In the genomic region with DNA sequence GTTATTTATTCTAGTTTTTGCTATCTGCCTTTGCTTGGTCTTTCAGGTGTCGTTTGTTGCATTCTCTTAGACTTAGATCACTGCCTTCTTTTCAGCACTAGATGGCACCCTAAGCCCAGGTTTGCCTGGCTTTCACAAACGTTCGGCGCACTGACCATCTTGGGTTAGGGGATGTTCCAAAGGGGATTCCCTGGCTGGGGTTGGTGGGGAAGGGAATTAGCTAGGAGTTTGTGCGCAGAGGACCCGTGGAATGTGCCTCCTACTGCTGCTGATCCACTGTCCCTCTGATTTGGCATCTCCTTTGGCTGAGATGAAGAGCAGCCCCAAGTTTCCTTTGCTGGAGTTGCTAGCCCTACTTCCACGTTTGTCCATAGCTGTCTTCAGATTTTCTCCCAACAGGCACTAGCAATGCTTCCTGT, we compare ENCODE assay signal across 8 cellular contexts. TPM values are rescaled to one million over a fixed set of nuclear protein-coding genes. Genes with fewer than 3 reads are reported as not detected.
DNase-seq lines count a peak whose midpoint lies in the region; ATAC-seq and TF ChIP-seq lines count a peak whose summit lies in the region.

No MANE protein-coding gene starts in this region.

- in situ Hi-C loops in SK-MEL-5 (cut with HindIII; ENCODE audit: low pct_unique_long_range_greater_than_20kb, low sequenced_read_pairs) = no loop called here

- peak; percentile 88 for TF ChIP-seq CTCF in LNCAP (IDR thresholded peaks at IDR 0.05)

- WGBS in iPS DF 6.9 (ENCODE audit: insufficient coverage, insufficient read length) = no CpG with 5 or more reads among the region's 7 CpGs

- DNase-seq in COLO668 (lab: John Stamatoyannopoulos, UW; ENCODE audit: unreplicated experiment) = peak; percentile 10
- DNase-seq in SK-MEL-5 (ENCODE audit: low read depth, low spot score) = peak; percentile 72
- peak; percentile 78 for DNase-seq in astrocyte of the hippocampus (ENCODE audit: low read depth, low spot score)
- peak; percentile 66 for DNase-seq in iPS DF 6.9 (ENCODE audit: low read depth, low spot score)
- DNase-seq in stimulated activated CD4-positive, alpha-beta T cell treated with anti-CD3 and anti-CD28 coated beads, Interleukin-2, amount 100 ng/mL, for 24 hours = peak; percentile 33 to 48

- no peaks in the 10 kb centered on the region for H3K27me3 ChIP-seq in iPS DF 6.9 (ENCODE audit: control insufficient read depth, insufficient read depth, low read length)

- no peaks in the 10 kb centered on the region for H3K36me3 ChIP-seq in iPS DF 6.9 (ENCODE audit: control insufficient read depth, insufficient read depth, low read length)

- H3K9me3 ChIP-seq in iPS DF 6.9 (ENCODE audit: control insufficient read depth, insufficient read depth, low read length) = peaks cover 5% of the 10 kb centered on the region

- peak; percentile 83 for ATAC-seq in GM19455 (IDR thresholded peaks at IDR 0.05; ENCODE audit: unreplicated experiment)
- ATAC-seq in GM19328 (IDR thresholded peaks at IDR 0.05; ENCODE audit: unreplicated experiment) = no peak

- no peaks in the 10 kb centered on the region for H3K4me1 ChIP-seq in iPS DF 6.9 (ENCODE audit: control insufficient read depth, insufficient read depth, low read length)

- H3K27ac ChIP-seq in iPS DF 6.9 (ENCODE audit: low read length) = no peak overlapping the region

- no peak overlapping the region for H3K4me3 ChIP-seq in iPS DF 6.9 (ENCODE audit: low read length)

RNA-seq across cellular contexts. Expression of gene PFN2, which starts 33.9 kb away (rescaled TPM):
- 127 and 128 TPM in 2 replicates for total RNA-seq in SK-MEL-5 (2014; rRNA removed; shearing (Covaris generic))
- polyA plus RNA-seq in SK-MEL-5 (2015; cell fraction: cytosol; rRNA removed) = 177 and 195 TPM in 2 replicates
- 199 and 212 TPM in 2 replicates for polyA plus RNA-seq in SK-MEL-5 (2015; cell fraction: nucleus; rRNA removed)

Comparison
In these comparisons a context has a peak if more than half of its experiments do, and no peak if none do; other contexts are left out.
1. DNase-seq: peak in every context shown above with its lines; median percentile 78 in astrocyte of the hippocampus; 72 in SK-MEL-5; 66 in iPS DF 6.9; 40 in stimulated activated CD4-positive, alpha-beta T cell treated with anti-CD3 and anti-CD28 coated beads, Interleukin-2, amount 100 ng/mL, for 24 hours; 10 in COLO668.